8 cellular contexts compared by ENCODE assay signal in the genomic region with DNA sequence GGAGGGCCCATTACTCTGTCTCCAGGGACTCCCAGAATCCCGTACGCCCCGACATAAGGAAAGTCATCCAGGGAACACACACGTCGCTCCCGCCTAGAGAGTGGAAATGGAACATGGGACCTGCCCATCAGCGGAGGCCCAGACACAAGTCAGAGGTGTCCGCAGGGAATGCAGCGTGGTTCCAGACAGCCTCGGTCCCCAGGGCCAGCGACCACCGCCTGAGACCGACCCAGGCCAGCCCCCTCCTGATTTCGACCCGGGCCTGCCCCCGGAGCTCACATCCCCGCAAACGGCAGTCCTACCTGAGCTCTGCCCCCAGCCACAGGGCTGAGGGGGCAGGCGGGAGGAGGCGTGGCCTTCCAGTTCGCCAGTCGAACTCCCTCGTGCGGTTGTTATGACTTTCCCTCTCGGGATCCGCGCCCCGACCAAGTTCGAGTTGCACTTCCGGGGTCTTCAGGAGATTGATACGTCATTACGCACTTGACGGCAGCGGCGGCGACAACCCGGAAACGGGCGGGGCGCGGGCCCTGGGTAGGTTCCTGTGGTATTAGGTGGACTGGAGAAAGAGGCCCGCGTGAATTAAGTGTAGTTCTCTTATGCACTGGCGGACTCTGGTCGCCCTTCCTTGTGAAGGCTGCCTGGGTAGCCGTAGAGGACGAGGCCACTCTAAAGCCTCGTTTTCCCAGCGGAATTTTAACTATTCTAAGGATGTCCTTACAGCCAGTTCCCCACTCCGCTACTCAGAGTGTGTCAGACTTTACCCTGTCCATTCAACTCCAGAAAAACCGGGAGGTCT.
DNase-seq lines count a peak whose midpoint lies in the region; ATAC-seq lines count a peak whose summit lies in the region.

No MANE protein-coding gene starts in this region.

- DNase-seq in AG20443 (ENCODE audit: low spot score), result peak; percentile 95
- peak; percentile 88 for DNase-seq in NCI-H345 treated with DMSO at 0.1 percent for 48 hours (lab: John Stamatoyannopoulos, UW; ENCODE audit: unreplicated experiment)
- DNase-seq in activated CD4-positive, CD25-positive, alpha-beta regulatory T cell treated with anti-CD3 and anti-CD28 coated beads, Interleukin-2, amount 50 U/mL, for 16 hours (ENCODE audit: low read depth, low spot score), result peak; percentile 84
- DNase-seq in cerebellar cortex (ENCODE audit: low spot score), result peak; percentile 95
- peak; percentile 99 for DNase-seq in islet precursor cell
- DNase-seq in stimulated activated CD4-positive, alpha-beta T cell treated with anti-CD3 and anti-CD28 coated beads, Interleukin-12 subunit alpha, Interleukin-12 subunit beta, amount 100 ng/mL, for 4 hours, result peak; percentile 91

- ATAC-seq in GM19035 (IDR thresholded peaks at IDR 0.05; ENCODE audit: unreplicated experiment), result peak; percentile 100
- peak; percentile 100 for ATAC-seq in HG03342 (IDR thresholded peaks at IDR 0.05; ENCODE audit: unreplicated experiment)

Comparison
In these comparisons a context has a peak if more than half of its experiments do, and no peak if none do; other contexts are left out.
1. Peak in every context shown above with its lines: DNase-seq and ATAC-seq.